8 cellular contexts compared by ENCODE assay signal in genomic region chr19:2032296-2032941, GRCh38. TPM values are rescaled to one million over a fixed set of nuclear protein-coding genes. Genes with fewer than 3 reads are reported as not detected.
DNase-seq lines count a peak whose midpoint lies in the region; ATAC-seq, FAIRE-seq and TF ChIP-seq lines count a peak whose summit lies in the region.

No MANE protein-coding gene starts in this region.

- FAIRE-seq in GM12891 (lab: Jason Lieb, UNC), result peak; percentile 78

- POLR2A ChIA-PET in A673 (lab: Charles Lee; ENCODE audit: low non-redundant PET), result interaction anchor here (0.6 to 1.3 kb wide), 2 partner anchors 9 to 1967 kb away, joined by 5 to 13 read pairs; no protein-coding TSS in a partner anchor

- H3K27ac ChIP-seq in A673 (ENCODE audit: low read depth, low read length, poor library complexity, severe bottlenecking) (peak overlapping the region; percentile 86), neutrophil (peak overlapping the region; percentile 79)

- TF ChIP-seq POLR2A in GM12891 (IDR thresholded peaks at IDR 0.05; ENCODE audit: low read depth, low read length), result no peak

- H3K27me3 ChIP-seq in A673 (replicated peaks; ENCODE audit: insufficient read depth, low read depth, low read length, poor library complexity), result no peaks in the 10 kb centered on the region
- H3K27me3 ChIP-seq in neutrophil, result no peaks in the 10 kb centered on the region

- TF ChIP-seq CTCF in A673 (conservative IDR thresholded peaks at IDR 0.05; ENCODE audit: low read depth, low read length) (no peak), neutrophil (IDR thresholded peaks at IDR 0.05) (no peak)

- DNase-seq in A673 (ENCODE audit: low spot score), result peak; percentile 92
- DNase-seq in GM12891 (ENCODE audit: insufficient read length, low spot score), result no peak
- peak; percentile 66 to 86 for DNase-seq in NCI-H524 (lab: John Stamatoyannopoulos, UW)
- no peak for DNase-seq in activated naive CD4-positive, alpha-beta T cell treated with anti-CD3 and anti-CD28 coated beads, Interleukin-2, amount 50 U/mL, for 72 hours (ENCODE audit: low spot score in 2 of 2)
- peak; percentile 92 for DNase-seq in foreskin melanocyte

- H3K36me3 Mint-ChIP-seq in activated naive CD4-positive, alpha-beta T cell treated with anti-CD3 and anti-CD28 coated beads, Interleukin-2, amount 50 U/mL, for 72 hours, result peaks cover 0 to 7% of the 10 kb centered on the region in 2 donors

- CTCF ChIA-PET in A673 (lab: Charles Lee), result no interaction called here

- H3K9me3 ChIP-seq in A673 (ENCODE audit: low read depth, low read length, poor library complexity, severe bottlenecking) (peaks cover 6% of the 10 kb centered on the region), neutrophil (no peaks in the 10 kb centered on the region)

- ATAC-seq in activated naive CD4-positive, alpha-beta T cell treated with anti-CD3 and anti-CD28 coated beads, Interleukin-2, amount 50 U/mL, for 72 hours, result peak; percentile 48 to 76
- ATAC-seq in HG03469 (IDR thresholded peaks at IDR 0.05; ENCODE audit: unreplicated experiment) (no peak), HG02763 (IDR thresholded peaks at IDR 0.05; ENCODE audit: unreplicated experiment) (no peak)

- H3K4me1 ChIP-seq in A673 (ENCODE audit: insufficient read depth, low read length, poor library complexity, severe bottlenecking) (peaks cover 16% of the 10 kb centered on the region), neutrophil (ENCODE audit: control insufficient read depth in 1 of 2, insufficient read depth in 1 of 2, low read depth in 1 of 2, low read length in 1 of 2) (peaks cover 26 to 33% of the 10 kb centered on the region in 2 experiments)

- H3K36me3 ChIP-seq in A673 (ENCODE audit: insufficient read depth, low read length, poor library complexity, severe bottlenecking), result no peaks in the 10 kb centered on the region
- H3K36me3 ChIP-seq in neutrophil, result peaks cover 3% of the 10 kb centered on the region

- peaks cover 0 to 5% of the 10 kb centered on the region in 2 donors for H3K9me3 Mint-ChIP-seq in activated naive CD4-positive, alpha-beta T cell treated with anti-CD3 and anti-CD28 coated beads, Interleukin-2, amount 50 U/mL, for 72 hours

- H3K4me3 ChIP-seq in A673 (ENCODE audit: low read depth, low read length, poor library complexity, severe bottlenecking), result no peak overlapping the region
- peak overlapping the region; percentile 56 to 58 for H3K4me3 ChIP-seq in neutrophil (ENCODE audit: low read depth in 1 of 2, low read length in 1 of 2)

- peak overlapping the region; percentile 92 to 93 for H3K27ac Mint-ChIP-seq in activated naive CD4-positive, alpha-beta T cell treated with anti-CD3 and anti-CD28 coated beads, Interleukin-2, amount 50 U/mL, for 72 hours

- no TSS peak for BruUV-seq in A673 (replicated peaks; lab: Mats Ljungman, UMichigan)

- intact Hi-C loops in A673 (cut with micrococcal nuclease; ENCODE audit: unreplicated experiment), result no loop called here

TF ChIP-seq in GM12891, 5 proteins besides CTCF, POLR2A, EP300 and RAD21:
- TF ChIP-seq POU2F2 (IDR thresholded peaks at IDR 0.05; ENCODE audit: low read depth, low read length) (no peak), PAX5 (IDR thresholded peaks at IDR 0.05; ENCODE audit: insufficient read depth, low read length, severe bottlenecking) (no peak), TAF1 (IDR thresholded peaks at IDR 0.05; ENCODE audit: low read depth, low read length) (no peak), SPI1 (IDR thresholded peaks at IDR 0.05; ENCODE audit: low read depth, low read length) (no peak), POLR2AphosphoS5 (IDR thresholded peaks at IDR 0.05; ENCODE audit: low read depth, low read length) (no peak)

RNA-seq across cellular contexts. Expression of gene BTBD2, which starts 16.9 kb away (rescaled TPM):
- total RNA-seq in A673 (2021), result 91.7 and 110 TPM in 2 replicates
- 42.2 TPM for polyA plus RNA-seq in GM12891 (2012; ENCODE audit: low read depth, missing spikeins)
- total RNA-seq in activated naive CD4-positive, alpha-beta T cell treated with anti-CD3 and anti-CD28 coated beads, Interleukin-2, amount 50 U/mL, for 72 hours, result 10 to 100 TPM; 24.6 to 60.8 TPM

RNA-seq across cellular contexts. Expression of gene MKNK2, which starts 18.6 kb away (rescaled TPM):
- 106 and 107 TPM in 2 replicates for total RNA-seq in A673 (2021)
- 178 TPM for polyA plus RNA-seq in GM12891 (2012; ENCODE audit: low read depth, missing spikeins)
- total RNA-seq in activated naive CD4-positive, alpha-beta T cell treated with anti-CD3 and anti-CD28 coated beads, Interleukin-2, amount 50 U/mL, for 72 hours, result 100 to 1,000 TPM; 211 to 261 TPM

Comparison
In these comparisons a context has a peak if more than half of its experiments do, and no peak if none do; other contexts are left out.
1. DNase-seq: peak in A673 (single experiment), NCI-H524 (2 of 2) and foreskin melanocyte (single experiment); none in GM12891 (single experiment) and activated naive CD4-positive, alpha-beta T cell treated with anti-CD3 and anti-CD28 coated beads, Interleukin-2, amount 50 U/mL, for 72 hours (0 of 2).
2. ATAC-seq: peak in activated naive CD4-positive, alpha-beta T cell treated with anti-CD3 and anti-CD28 coated beads, Interleukin-2, amount 50 U/mL, for 72 hours (2 of 2); none in HG03469 (single experiment) and HG02763 (single experiment).